Comparison of ENCODE assay signal across 20 cellular contexts in the genomic region with DNA sequence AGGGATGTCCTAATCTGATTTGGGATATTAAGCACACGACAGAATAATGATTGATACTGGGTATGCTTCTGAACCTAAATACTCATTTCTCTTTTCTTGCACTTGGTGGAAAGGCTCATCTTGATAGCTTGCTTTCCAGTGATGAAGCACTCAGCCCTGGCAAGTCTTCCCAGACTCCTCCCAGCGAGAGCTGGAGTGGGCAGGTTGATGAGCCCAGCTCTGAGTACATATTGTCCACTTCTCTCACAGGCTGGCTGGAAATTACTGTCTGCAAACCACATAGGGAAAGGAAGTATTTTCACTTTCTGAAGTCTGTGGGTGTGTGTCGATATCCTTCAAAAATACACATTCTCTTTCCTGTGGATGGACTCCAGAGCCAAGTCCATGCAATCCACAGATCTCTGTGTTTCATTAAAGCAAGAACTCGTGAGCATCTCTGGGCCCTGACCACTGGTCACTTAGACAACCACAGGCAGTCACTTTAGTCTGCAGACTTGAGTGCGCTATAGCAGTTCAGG. TPM values are rescaled to one million over a fixed set of nuclear protein-coding genes. Genes with fewer than 3 reads are reported as not detected.
DNase-seq lines count a peak whose midpoint lies in the region; ATAC-seq, FAIRE-seq and TF ChIP-seq lines count a peak whose summit lies in the region.
"Had no signal": no experiment of that assay in that cellular context is flagged by ENCODE, and none has a peak within 500 bp of the region (broad histone marks: within the 10 kb centered on the region; RNA-seq: fewer than 3 reads in every experiment).

No MANE protein-coding gene starts in this region.

- 73 to 84% methylated on average over 5 of the region's 5 CpGs for WGBS in pancreas, 2 donors

- H3K27ac ChIP-seq in VCaP (peak overlapping the region; percentile 67), pancreas (no peak overlapping the region), osteoblast (ENCODE audit: low read depth, low read length) (no peak overlapping the region)
- H3K27ac ChIP-seq: HL-60, KMS-11 had no signal

- FAIRE-seq in pancreas (lab: Jason Lieb, UNC), result no peak
- no peak for FAIRE-seq in RCC 7860 (lab: Jason Lieb, UNC)

- no peaks in the 10 kb centered on the region for H3K4me1 ChIP-seq in pancreas
- no peaks in the 10 kb centered on the region for H3K4me1 ChIP-seq in osteoblast (ENCODE audit: insufficient read depth, low read length)

- ATAC-seq in pancreas, result peak in 3 of 4 donors; percentile 37 to 47 (median 45)
- no peak for ATAC-seq in GM18517 (IDR thresholded peaks at IDR 0.05; ENCODE audit: unreplicated experiment)

- H3K4me3 ChIP-seq in AG10803 (ENCODE audit: low read length) (no peak overlapping the region), pancreas (no peak overlapping the region), osteoblast (ENCODE audit: insufficient read depth, low read length) (no peak overlapping the region)

- no peak overlapping the region for H2AFZ ChIP-seq in osteoblast (ENCODE audit: low read length)

- H3K27me3 ChIP-seq in pancreas, result no peaks in the 10 kb centered on the region
- no peaks in the 10 kb centered on the region for H3K27me3 ChIP-seq in osteoblast (ENCODE audit: insufficient read depth, low read length)

- H3K79me2 ChIP-seq in osteoblast (ENCODE audit: insufficient read depth, low read length), result no peaks in the 10 kb centered on the region

- DNase-seq in AG10803 (ENCODE audit: low read depth) (peak; percentile 9), fibroblast of peridontal ligament (ENCODE audit: extremely low read depth) (peak; percentile 67), pancreas (no peak), RCC 7860 (ENCODE audit: low spot score) (no peak), osteoblast (ENCODE audit: insufficient read length, low spot score, missing footprints) (no peak), ureter (ENCODE audit: low spot score) (no peak)
- DNase-seq: DMS79 treated with DMSO at 0.1 percent for 48 hours, H7, HFFc6, NCI-H187, NCI-H345, SHP77 had no signal

- H3K36me3 ChIP-seq in pancreas (no peaks in the 10 kb centered on the region), osteoblast (ENCODE audit: insufficient read depth, low read length) (no peaks in the 10 kb centered on the region)

- H3K4me2 ChIP-seq in osteoblast (ENCODE audit: insufficient read depth, low read length), result no peak overlapping the region
- H3K4me2 ChIP-seq: KMS-11, SK-N-SH had no signal

- H4K20me1 ChIP-seq in osteoblast (ENCODE audit: insufficient read depth, low read length), result no peaks in the 10 kb centered on the region

- H3K9me3 ChIP-seq in pancreas (no peaks in the 10 kb centered on the region), osteoblast (ENCODE audit: low read depth, low read length) (no peaks in the 10 kb centered on the region)
- H3K9me3 ChIP-seq: SK-N-SH had no signal

- intact Hi-C loops in pancreas (cut with DNase I), result no loop called here

- TF ChIP-seq CTCF in AG10803 (conservative IDR thresholded peaks at IDR 0.05; ENCODE audit: low read length), result no peak
- TF ChIP-seq CTCF in VCaP (conservative IDR thresholded peaks at IDR 0.05), result no peak
- TF ChIP-seq CTCF in pancreas (IDR thresholded peaks at IDR 0.05), result no peak
- TF ChIP-seq CTCF in osteoblast (IDR thresholded peaks at IDR 0.05; ENCODE audit: extremely low read depth, low read depth, low read length), result no peak

RNA-seq across cellular contexts. Expression of a gene that starts 38.7 kb away (rescaled TPM):
- under 1 TPM in 5 of 6 donors, not detected in 1; 0.09 to 0.44 (median 0.25) TPM for total RNA-seq in pancreas
- polyA plus RNA-seq in pancreas, result under 1 TPM; 0.09 to 0.27 TPM
- total RNA-seq in osteoblast, result under 0.01 TPM in 1 of 2 replicates, not detected in the other
- 0.42 TPM for total RNA-seq in ureter
- total RNA-seq: H7, HFFc6, HT1080, OCI-LY7, RPMI7951 had no signal

Comparison
In these comparisons a context has a peak if more than half of its experiments do, and no peak if none do; other contexts are left out.
1. DNase-seq: peak in AG10803 (single experiment) and fibroblast of peridontal ligament (single experiment); none in pancreas (0 of 6), RCC 7860 (single experiment), osteoblast (single experiment) and ureter (single experiment).